ENCODE assay signal across 8 cellular contexts in genomic region chr21:31098576-31099005, GRCh38.
A peak's percentile ranks its signal among the peaks of the same experiment; 100 is the strongest.
DNase-seq lines count a peak whose midpoint lies in the region; ATAC-seq and TF ChIP-seq lines count a peak whose summit lies in the region.

No MANE protein-coding gene starts in this region.

- ATAC-seq in HG02678 (IDR thresholded peaks at IDR 0.05; ENCODE audit: unreplicated experiment) (peak; percentile 74), WTC11 (peak; percentile 90), left lobe of liver (peak; percentile 98), GM21390 (IDR thresholded peaks at IDR 0.05; ENCODE audit: unreplicated experiment) (no peak)

- H3F3A ChIP-seq in DOHH2 (ENCODE audit: control insufficient read depth, insufficient read depth) = no peaks in the 10 kb centered on the region

- H3K79me2 ChIP-seq in DOHH2 (ENCODE audit: control insufficient read depth, low read length) = no peaks in the 10 kb centered on the region

- H3K27ac ChIP-seq in DOHH2 (ENCODE audit: low read depth, low read length) = no peak overlapping the region

- H4K20me1 ChIP-seq in DOHH2 (ENCODE audit: control insufficient read depth, insufficient read depth, low read depth, low read length) = no peaks in the 10 kb centered on the region

- no peaks in the 10 kb centered on the region for H3K27me3 ChIP-seq in DOHH2 (ENCODE audit: control insufficient read depth, low read length)

- peak overlapping the region; percentile 38 for H3K4me2 ChIP-seq in DOHH2 (ENCODE audit: low read length)

- no peaks in the 10 kb centered on the region for H3K36me3 ChIP-seq in DOHH2 (ENCODE audit: control insufficient read depth, low read length)

- POLR2A ChIA-PET in WTC11 (lab: Charles Lee) = no interaction called here

- peaks cover 16% of the 10 kb centered on the region for H3K4me1 ChIP-seq in DOHH2 (ENCODE audit: control insufficient read depth, low read length)

- peaks cover 10% of the 10 kb centered on the region; the same call in 1 of the 2 replicates for H3K9me3 Mint-ChIP-seq in WTC11

- DNase-seq in NCI-H2227 treated with DMSO at 0.1 percent for 48 hours (lab: John Stamatoyannopoulos, UW) (peak; percentile 74), WTC11 (ENCODE audit: low spot score) (peak; percentile 84), cardiac fibroblast (ENCODE audit: low read depth in 2 of 2) (peak; percentile 63 to 69), left lobe of liver (ENCODE audit: low spot score) (peak; percentile 66)
- DNase-seq in stimulated activated CD4-positive, alpha-beta T cell treated with anti-CD3 and anti-CD28 coated beads, TNF-alpha, amount 100 ng/mL, for 1 hour (ENCODE audit: low read depth in 3 of 3, low spot score in 1 of 3) = peak; percentile 32 to 69 (median 45)

- no peaks in the 10 kb centered on the region; the same call in 1 of the 2 replicates for H3K27me3 Mint-ChIP-seq in WTC11 (ENCODE audit: low read depth)

- H3K36me3 Mint-ChIP-seq in WTC11 = no peaks in the 10 kb centered on the region

- H3K4me1 Mint-ChIP-seq in WTC11 = peaks cover 10% of the 10 kb centered on the region

- H3K4me3 ChIP-seq in DOHH2 (ENCODE audit: low read length) (no peak overlapping the region), cardiac fibroblast (replicated peaks in 1 of 2; ENCODE audit: low read depth in 2 of 2, low read length in 2 of 2) (no peak overlapping the region)

- H3K9me2 ChIP-seq in DOHH2 (replicated peaks; ENCODE audit: control insufficient read depth, low read length) = no peaks in the 10 kb centered on the region

- TF ChIP-seq CTCF in DOHH2 (IDR thresholded peaks at IDR 0.05; ENCODE audit: low read depth, low read length, poor library complexity, severe bottlenecking) (peak; percentile 90), WTC11 (IDR thresholded peaks at IDR 0.05) (peak; percentile 64), cardiac fibroblast (IDR thresholded peaks at IDR 0.05; ENCODE audit: low read depth, low read length) (peak; percentile 88)

- CTCF ChIA-PET in WTC11 (lab: Charles Lee) = interaction anchor here (0.6 to 2.6 kb wide), 5 partner anchors 10 to 482 kb away, joined by 3 to 14 read pairs (median 6); no protein-coding TSS in a partner anchor

- no peak overlapping the region for H3K4me3 Mint-ChIP-seq in WTC11

- no peaks in the 10 kb centered on the region for H3K9me3 ChIP-seq in DOHH2 (ENCODE audit: control insufficient read depth, insufficient read depth, low read length)

- no peak overlapping the region for H3K27ac Mint-ChIP-seq in WTC11

TF ChIP-seq in WTC11, 78 proteins besides CTCF, POLR2A, EP300 and RAD21 (continues in another document):
- no peak for TF ChIP-seq ERG (CRISPR knock-in tag; IDR thresholded peaks at IDR 0.05)
- no peak for TF ChIP-seq TEAD4 (CRISPR knock-in tag; IDR thresholded peaks at IDR 0.05)
- peak; percentile 79 for TF ChIP-seq GTF2I (CRISPR knock-in tag; conservative IDR thresholded peaks at IDR 0.05)
- TF ChIP-seq ZNF281 (CRISPR knock-in tag; IDR thresholded peaks at IDR 0.05) = no peak
- TF ChIP-seq PRDM15 (CRISPR knock-in tag; IDR thresholded peaks at IDR 0.05) = no peak
- TF ChIP-seq GABPB1 (CRISPR knock-in tag; IDR thresholded peaks at IDR 0.05) = no peak
- no peak for TF ChIP-seq NR2C2 (CRISPR knock-in tag; IDR thresholded peaks at IDR 0.05)
- TF ChIP-seq ZNF121 (CRISPR knock-in tag; IDR thresholded peaks at IDR 0.05) = peak; percentile 89; the same call in 1 of the 2 replicates
- no peak for TF ChIP-seq AR (CRISPR knock-in tag; IDR thresholded peaks at IDR 0.05)
- no peak for TF ChIP-seq ZBTB43 (CRISPR knock-in tag; IDR thresholded peaks at IDR 0.05)
